1 cellular context compared by ENCODE assay signal in genomic region chr7:50594734-50595537, GRCh38.
A peak's percentile ranks its signal among the peaks of the same experiment; 100 is the strongest.
TF ChIP-seq lines count a peak whose summit lies in the region.

No MANE protein-coding gene starts in this region.

TF ChIP-seq in HepG2, 621 proteins besides CTCF, POLR2A, EP300 and RAD21 (continued from another document and continues in another):
- TF ChIP-seq POGZ (CRISPR knock-in tag; IDR thresholded peaks at IDR 0.05) (peak; percentile 75; the same call in 1 of the 2 replicates), ERF (CRISPR knock-in tag; IDR thresholded peaks at IDR 0.05) (peak; percentile 59; the same call in 1 of the 2 replicates), ELF3 (CRISPR knock-in tag; IDR thresholded peaks at IDR 0.05) (peak; percentile 37; the same call in 1 of the 2 replicates), TP53 (CRISPR knock-in tag; conservative IDR thresholded peaks at IDR 0.05) (no peak), ZNF782 (CRISPR knock-in tag; IDR thresholded peaks at IDR 0.05; ENCODE audit: borderline replicate concordance) (no peak), PAX8 (CRISPR knock-in tag; IDR thresholded peaks at IDR 0.05; ENCODE audit: borderline replicate concordance) (no peak; the same call in 1 of the 2 replicates), GABPB1 (CRISPR knock-in tag; IDR thresholded peaks at IDR 0.05) (peak; percentile 60), RORA (CRISPR knock-in tag; IDR thresholded peaks at IDR 0.05) (no peak), RAD51 (IDR thresholded peaks at IDR 0.05; ENCODE audit: borderline replicate concordance) (no peak), KDM5B (CRISPR knock-in tag; IDR thresholded peaks at IDR 0.05; ENCODE audit: borderline replicate concordance) (no peak; the same call in 1 of the 2 replicates), RFX5 (IDR thresholded peaks at IDR 0.05; ENCODE audit: low read depth, low read length) (no peak), ZNF235 (CRISPR knock-in tag; IDR thresholded peaks at IDR 0.05; ENCODE audit: borderline replicate concordance) (no peak), ZFP36L1 (CRISPR knock-in tag; IDR thresholded peaks at IDR 0.05) (no peak), GATAD2A (CRISPR knock-in tag; IDR thresholded peaks at IDR 0.05) (peak; percentile 65), ZMAT3 (CRISPR knock-in tag; conservative IDR thresholded peaks at IDR 0.05) (peak; percentile 51; the same call in 1 of the 2 replicates), ZGPAT (CRISPR knock-in tag; IDR thresholded peaks at IDR 0.05) (0 out of 2 replicates have a peak, but pooled peaks have one; percentile 32), TEAD3 (CRISPR knock-in tag; optimal IDR thresholded peaks at IDR 0.05; ENCODE audit: borderline replicate concordance) (no peak), TEAD2 (CRISPR knock-in tag; IDR thresholded peaks at IDR 0.05) (no peak), ZIK1 (CRISPR knock-in tag; IDR thresholded peaks at IDR 0.05; ENCODE audit: borderline replicate concordance, low read depth) (0 out of 2 replicates have a peak, but pooled peaks have one; percentile 20), DMAP1 (CRISPR knock-in tag; IDR thresholded peaks at IDR 0.05) (peak; percentile 64; the same call in 1 of the 2 replicates), SP5 (CRISPR knock-in tag; IDR thresholded peaks at IDR 0.05; ENCODE audit: borderline replicate concordance, low read depth) (0 out of 2 replicates have a peak, but pooled peaks have one; percentile 29), ONECUT2 (CRISPR knock-in tag; IDR thresholded peaks at IDR 0.05) (no peak), GABPA (IDR thresholded peaks at IDR 0.05; ENCODE audit: low read depth, low read length) (peak; percentile 13; the same call in 1 of the 2 replicates), GABPA (CRISPR knock-in tag; IDR thresholded peaks at IDR 0.05; ENCODE audit: low read depth) (peak; percentile 55), MBD4 (IDR thresholded peaks at IDR 0.05; ENCODE audit: borderline replicate concordance, low read length) (no peak), ZNF75D (CRISPR knock-in tag; IDR thresholded peaks at IDR 0.05; ENCODE audit: borderline replicate concordance) (no peak), ZNF501 (CRISPR knock-in tag; IDR thresholded peaks at IDR 0.05) (0 out of 2 replicates have a peak, but pooled peaks have one; percentile 27), PHF21A (CRISPR knock-in tag; IDR thresholded peaks at IDR 0.05) (peak; percentile 47), ZNF788 (CRISPR knock-in tag; IDR thresholded peaks at IDR 0.05; ENCODE audit: borderline replicate concordance) (peak; percentile 48; the same call in 1 of the 2 replicates), SETDB1 (CRISPR knock-in tag; IDR thresholded peaks at IDR 0.05; ENCODE audit: borderline replicate concordance) (no peak), ZNF263 (CRISPR knock-in tag; IDR thresholded peaks at IDR 0.05) (peak; percentile 62; the same call in 1 of the 2 replicates), KLF15 (CRISPR knock-in tag; IDR thresholded peaks at IDR 0.05; ENCODE audit: borderline replicate concordance) (no peak), KLF11 (CRISPR knock-in tag; IDR thresholded peaks at IDR 0.05) (no peak), NFYC (CRISPR knock-in tag; IDR thresholded peaks at IDR 0.05) (no peak), ZNF589 (CRISPR knock-in tag; conservative IDR thresholded peaks at IDR 0.05) (no peak), ZSCAN29 (CRISPR knock-in tag; conservative IDR thresholded peaks at IDR 0.05) (no peak), MIER3 (CRISPR knock-in tag; IDR thresholded peaks at IDR 0.05; ENCODE audit: borderline replicate concordance) (no peak), CBX2 (IDR thresholded peaks at IDR 0.05; ENCODE audit: low read depth, low read length) (no peak), CBX2 (CRISPR knock-in tag; IDR thresholded peaks at IDR 0.05; ENCODE audit: low read depth) (no peak), ESRRA (CRISPR knock-in tag; IDR thresholded peaks at IDR 0.05; ENCODE audit: low read depth) (peak; percentile 97), NR2C2 (CRISPR knock-in tag; IDR thresholded peaks at IDR 0.05; ENCODE audit: borderline replicate concordance) (peak; percentile 69), ZNF547 (CRISPR knock-in tag; IDR thresholded peaks at IDR 0.05) (no peak), ELF4 (CRISPR knock-in tag; IDR thresholded peaks at IDR 0.05; ENCODE audit: borderline replicate concordance) (no peak), TRIM24 (CRISPR knock-in tag; IDR thresholded peaks at IDR 0.05) (no peak), HMG20A (CRISPR knock-in tag; IDR thresholded peaks at IDR 0.05; ENCODE audit: borderline replicate concordance) (peak; percentile 20; the same call in 1 of the 2 replicates), SIN3B (IDR thresholded peaks at IDR 0.05; ENCODE audit: low read length) (no peak), FOXA3 (CRISPR knock-in tag; IDR thresholded peaks at IDR 0.05) (peak; percentile 31; the same call in 1 of the 2 replicates), PITX1 (CRISPR knock-in tag; IDR thresholded peaks at IDR 0.05) (peak; percentile 83), JARID2 (CRISPR knock-in tag; IDR thresholded peaks at IDR 0.05; ENCODE audit: insufficient replicate concordance) (no peak), ZNF468 (CRISPR knock-in tag; IDR thresholded peaks at IDR 0.05) (no peak), ZNF510 (CRISPR knock-in tag; IDR thresholded peaks at IDR 0.05; ENCODE audit: low read depth) (no peak), ADNP (CRISPR knock-in tag; IDR thresholded peaks at IDR 0.05) (no peak), TBX3 (IDR thresholded peaks at IDR 0.05; ENCODE audit: borderline replicate concordance) (no peak), PCBP1 (IDR thresholded peaks at IDR 0.05; ENCODE audit: borderline replicate concordance, low read depth, low read length) (no peak), LCORL (IDR thresholded peaks at IDR 0.05) (no peak), LCORL (CRISPR knock-in tag; IDR thresholded peaks at IDR 0.05) (no peak), ZNF883 (CRISPR knock-in tag; IDR thresholded peaks at IDR 0.05; ENCODE audit: not compliant biosample characterization) (no peak), BHLHE40 (IDR thresholded peaks at IDR 0.05; ENCODE audit: low read length) (no peak), AHR (CRISPR knock-in tag; IDR thresholded peaks at IDR 0.05) (no peak)
- TF ChIP-seq, protein P1, sequence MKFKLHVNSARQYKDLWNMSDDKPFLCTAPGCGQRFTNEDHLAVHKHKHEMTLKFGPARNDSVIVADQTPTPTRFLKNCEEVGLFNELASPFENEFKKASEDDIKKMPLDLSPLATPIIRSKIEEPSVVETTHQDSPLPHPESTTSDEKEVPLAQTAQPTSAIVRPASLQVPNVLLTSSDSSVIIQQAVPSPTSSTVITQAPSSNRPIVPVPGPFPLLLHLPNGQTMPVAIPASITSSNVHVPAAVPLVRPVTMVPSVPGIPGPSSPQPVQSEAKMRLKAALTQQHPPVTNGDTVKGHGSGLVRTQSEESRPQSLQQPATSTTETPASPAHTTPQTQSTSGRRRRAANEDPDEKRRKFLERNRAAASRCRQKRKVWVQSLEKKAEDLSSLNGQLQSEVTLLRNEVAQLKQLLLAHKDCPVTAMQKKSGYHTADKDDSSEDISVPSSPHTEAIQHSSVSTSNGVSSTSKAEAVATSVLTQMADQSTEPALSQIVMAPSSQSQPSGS (CRISPR knock-in tag; IDR thresholded peaks at IDR 0.05): no peak
- TF ChIP-seq, protein P2, sequence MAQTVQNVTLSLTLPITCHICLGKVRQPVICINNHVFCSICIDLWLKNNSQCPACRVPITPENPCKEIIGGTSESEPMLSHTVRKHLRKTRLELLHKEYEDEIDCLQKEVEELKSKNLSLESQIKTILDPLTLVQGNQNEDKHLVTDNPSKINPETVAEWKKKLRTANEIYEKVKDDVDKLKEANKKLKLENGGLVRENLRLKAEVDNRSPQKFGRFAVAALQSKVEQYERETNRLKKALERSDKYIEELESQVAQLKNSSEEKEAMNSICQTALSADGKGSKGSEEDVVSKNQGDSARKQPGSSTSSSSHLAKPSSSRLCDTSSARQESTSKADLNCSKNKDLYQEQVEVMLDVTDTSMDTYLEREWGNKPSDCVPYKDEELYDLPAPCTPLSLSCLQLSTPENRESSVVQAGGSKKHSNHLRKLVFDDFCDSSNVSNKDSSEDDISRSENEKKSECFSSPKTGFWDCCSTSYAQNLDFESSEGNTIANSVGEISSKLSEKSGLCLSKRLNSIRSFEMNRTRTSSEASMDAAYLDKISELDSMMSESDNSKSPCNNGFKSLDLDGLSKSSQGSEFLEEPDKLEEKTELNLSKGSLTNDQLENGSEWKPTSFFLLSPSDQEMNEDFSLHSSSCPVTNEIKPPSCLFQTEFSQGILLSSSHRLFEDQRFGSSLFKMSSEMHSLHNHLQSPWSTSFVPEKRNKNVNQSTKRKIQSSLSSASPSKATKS (CRISPR knock-in tag; IDR thresholded peaks at IDR 0.05): no peak
- TF ChIP-seq, protein P3, sequence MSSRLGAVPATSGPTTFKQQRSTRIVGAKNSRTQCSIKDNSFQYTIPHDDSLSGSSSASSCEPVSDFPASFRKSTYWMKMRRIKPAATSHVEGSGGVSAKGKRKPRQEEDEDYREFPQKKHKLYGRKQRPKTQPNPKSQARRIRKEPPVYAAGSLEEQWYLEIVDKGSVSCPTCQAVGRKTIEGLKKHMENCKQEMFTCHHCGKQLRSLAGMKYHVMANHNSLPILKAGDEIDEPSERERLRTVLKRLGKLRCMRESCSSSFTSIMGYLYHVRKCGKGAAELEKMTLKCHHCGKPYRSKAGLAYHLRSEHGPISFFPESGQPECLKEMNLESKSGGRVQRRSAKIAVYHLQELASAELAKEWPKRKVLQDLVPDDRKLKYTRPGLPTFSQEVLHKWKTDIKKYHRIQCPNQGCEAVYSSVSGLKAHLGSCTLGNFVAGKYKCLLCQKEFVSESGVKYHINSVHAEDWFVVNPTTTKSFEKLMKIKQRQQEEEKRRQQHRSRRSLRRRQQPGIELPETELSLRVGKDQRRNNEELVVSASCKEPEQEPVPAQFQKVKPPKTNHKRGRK (CRISPR knock-in tag; IDR thresholded peaks at IDR 0.05): no peak
- TF ChIP-seq, protein P4, sequence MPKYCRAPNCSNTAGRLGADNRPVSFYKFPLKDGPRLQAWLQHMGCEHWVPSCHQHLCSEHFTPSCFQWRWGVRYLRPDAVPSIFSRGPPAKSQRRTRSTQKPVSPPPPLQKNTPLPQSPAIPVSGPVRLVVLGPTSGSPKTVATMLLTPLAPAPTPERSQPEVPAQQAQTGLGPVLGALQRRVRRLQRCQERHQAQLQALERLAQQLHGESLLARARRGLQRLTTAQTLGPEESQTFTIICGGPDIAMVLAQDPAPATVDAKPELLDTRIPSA (CRISPR knock-in tag; IDR thresholded peaks at IDR 0.05; ENCODE audit: borderline replicate concordance): no peak
- TF ChIP-seq, protein P5, sequence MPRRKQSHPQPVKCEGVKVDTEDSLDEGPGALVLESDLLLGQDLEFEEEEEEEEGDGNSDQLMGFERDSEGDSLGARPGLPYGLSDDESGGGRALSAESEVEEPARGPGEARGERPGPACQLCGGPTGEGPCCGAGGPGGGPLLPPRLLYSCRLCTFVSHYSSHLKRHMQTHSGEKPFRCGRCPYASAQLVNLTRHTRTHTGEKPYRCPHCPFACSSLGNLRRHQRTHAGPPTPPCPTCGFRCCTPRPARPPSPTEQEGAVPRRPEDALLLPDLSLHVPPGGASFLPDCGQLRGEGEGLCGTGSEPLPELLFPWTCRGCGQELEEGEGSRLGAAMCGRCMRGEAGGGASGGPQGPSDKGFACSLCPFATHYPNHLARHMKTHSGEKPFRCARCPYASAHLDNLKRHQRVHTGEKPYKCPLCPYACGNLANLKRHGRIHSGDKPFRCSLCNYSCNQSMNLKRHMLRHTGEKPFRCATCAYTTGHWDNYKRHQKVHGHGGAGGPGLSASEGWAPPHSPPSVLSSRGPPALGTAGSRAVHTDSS (CRISPR knock-in tag; conservative IDR thresholded peaks at IDR 0.05): no peak
- TF ChIP-seq, protein P6, sequence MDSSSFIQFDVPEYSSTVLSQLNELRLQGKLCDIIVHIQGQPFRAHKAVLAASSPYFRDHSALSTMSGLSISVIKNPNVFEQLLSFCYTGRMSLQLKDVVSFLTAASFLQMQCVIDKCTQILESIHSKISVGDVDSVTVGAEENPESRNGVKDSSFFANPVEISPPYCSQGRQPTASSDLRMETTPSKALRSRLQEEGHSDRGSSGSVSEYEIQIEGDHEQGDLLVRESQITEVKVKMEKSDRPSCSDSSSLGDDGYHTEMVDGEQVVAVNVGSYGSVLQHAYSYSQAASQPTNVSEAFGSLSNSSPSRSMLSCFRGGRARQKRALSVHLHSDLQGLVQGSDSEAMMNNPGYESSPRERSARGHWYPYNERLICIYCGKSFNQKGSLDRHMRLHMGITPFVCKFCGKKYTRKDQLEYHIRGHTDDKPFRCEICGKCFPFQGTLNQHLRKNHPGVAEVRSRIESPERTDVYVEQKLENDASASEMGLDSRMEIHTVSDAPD (CRISPR knock-in tag; IDR thresholded peaks at IDR 0.05): no peak
- TF ChIP-seq, protein P7, sequence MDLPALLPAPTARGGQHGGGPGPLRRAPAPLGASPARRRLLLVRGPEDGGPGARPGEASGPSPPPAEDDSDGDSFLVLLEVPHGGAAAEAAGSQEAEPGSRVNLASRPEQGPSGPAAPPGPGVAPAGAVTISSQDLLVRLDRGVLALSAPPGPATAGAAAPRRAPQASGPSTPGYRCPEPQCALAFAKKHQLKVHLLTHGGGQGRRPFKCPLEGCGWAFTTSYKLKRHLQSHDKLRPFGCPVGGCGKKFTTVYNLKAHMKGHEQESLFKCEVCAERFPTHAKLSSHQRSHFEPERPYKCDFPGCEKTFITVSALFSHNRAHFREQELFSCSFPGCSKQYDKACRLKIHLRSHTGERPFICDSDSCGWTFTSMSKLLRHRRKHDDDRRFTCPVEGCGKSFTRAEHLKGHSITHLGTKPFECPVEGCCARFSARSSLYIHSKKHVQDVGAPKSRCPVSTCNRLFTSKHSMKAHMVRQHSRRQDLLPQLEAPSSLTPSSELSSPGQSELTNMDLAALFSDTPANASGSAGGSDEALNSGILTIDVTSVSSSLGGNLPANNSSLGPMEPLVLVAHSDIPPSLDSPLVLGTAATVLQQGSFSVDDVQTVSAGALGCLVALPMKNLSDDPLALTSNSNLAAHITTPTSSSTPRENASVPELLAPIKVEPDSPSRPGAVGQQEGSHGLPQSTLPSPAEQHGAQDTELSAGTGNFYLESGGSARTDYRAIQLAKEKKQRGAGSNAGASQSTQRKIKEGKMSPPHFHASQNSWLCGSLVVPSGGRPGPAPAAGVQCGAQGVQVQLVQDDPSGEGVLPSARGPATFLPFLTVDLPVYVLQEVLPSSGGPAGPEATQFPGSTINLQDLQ (CRISPR knock-in tag; IDR thresholded peaks at IDR 0.05): no peak
